In the genomic region with DNA sequence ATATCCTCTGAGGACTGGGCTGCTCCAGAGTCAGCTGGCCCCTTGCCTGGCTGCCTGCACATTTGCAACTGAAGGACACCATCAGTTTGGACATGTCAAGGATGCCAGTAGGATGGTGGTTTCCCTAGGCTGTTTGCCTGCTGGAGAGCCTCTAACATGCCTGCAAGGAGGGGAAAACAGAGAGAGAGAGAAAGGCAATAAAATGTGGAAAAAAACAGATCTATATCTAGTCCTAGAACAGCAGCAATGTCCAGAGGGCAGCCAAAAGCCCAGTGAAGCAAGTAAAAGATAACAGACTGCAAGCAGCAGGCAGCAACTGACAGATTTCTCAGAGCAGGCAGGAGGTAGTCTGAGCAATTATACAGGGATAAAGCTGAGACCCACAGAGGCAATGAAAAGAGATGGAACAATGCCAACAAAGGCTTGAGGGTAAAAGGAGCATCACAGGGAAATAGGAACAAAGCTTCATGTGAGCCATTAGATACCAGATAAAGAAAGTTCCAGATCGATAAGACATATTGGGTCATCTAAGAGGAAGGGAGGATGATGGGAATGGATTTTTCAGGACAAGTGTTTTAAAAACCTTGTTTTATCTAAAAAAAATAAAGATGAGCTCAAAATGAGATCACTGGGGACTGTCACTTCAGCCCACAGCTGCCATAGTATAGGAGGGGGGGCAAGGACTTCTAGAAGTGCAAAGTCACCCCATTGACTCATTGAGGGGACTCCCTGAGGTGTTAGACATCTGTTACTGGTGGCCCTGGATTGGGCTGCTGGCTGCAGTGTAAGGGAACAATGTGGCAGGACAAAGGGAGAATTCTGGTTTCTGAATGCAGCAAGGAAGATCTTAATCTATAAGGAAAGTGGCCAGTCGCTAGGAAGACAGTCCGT, we compare ENCODE assay signal across 1 cellular context.
TF ChIP-seq lines count a peak whose summit lies in the region.

No MANE protein-coding gene starts in this region.

TF ChIP-seq in WTC11, 78 proteins besides CTCF, POLR2A, EP300 and RAD21 (continued from another document):
- TF ChIP-seq, protein P1, sequence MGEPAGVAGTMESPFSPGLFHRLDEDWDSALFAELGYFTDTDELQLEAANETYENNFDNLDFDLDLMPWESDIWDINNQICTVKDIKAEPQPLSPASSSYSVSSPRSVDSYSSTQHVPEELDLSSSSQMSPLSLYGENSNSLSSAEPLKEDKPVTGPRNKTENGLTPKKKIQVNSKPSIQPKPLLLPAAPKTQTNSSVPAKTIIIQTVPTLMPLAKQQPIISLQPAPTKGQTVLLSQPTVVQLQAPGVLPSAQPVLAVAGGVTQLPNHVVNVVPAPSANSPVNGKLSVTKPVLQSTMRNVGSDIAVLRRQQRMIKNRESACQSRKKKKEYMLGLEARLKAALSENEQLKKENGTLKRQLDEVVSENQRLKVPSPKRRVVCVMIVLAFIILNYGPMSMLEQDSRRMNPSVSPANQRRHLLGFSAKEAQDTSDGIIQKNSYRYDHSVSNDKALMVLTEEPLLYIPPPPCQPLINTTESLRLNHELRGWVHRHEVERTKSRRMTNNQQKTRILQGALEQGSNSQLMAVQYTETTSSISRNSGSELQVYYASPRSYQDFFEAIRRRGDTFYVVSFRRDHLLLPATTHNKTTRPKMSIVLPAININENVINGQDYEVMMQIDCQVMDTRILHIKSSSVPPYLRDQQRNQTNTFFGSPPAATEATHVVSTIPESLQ (CRISPR knock-in tag; IDR thresholded peaks at IDR 0.05) = no peak
- TF ChIP-seq PRRX2 (CRISPR knock-in tag; IDR thresholded peaks at IDR 0.05) = no peak
TF ChIP-seq in WTC11: peak in this region for 0.
